Comparison of ENCODE assay signal across 2 cellular contexts in the genomic region with DNA sequence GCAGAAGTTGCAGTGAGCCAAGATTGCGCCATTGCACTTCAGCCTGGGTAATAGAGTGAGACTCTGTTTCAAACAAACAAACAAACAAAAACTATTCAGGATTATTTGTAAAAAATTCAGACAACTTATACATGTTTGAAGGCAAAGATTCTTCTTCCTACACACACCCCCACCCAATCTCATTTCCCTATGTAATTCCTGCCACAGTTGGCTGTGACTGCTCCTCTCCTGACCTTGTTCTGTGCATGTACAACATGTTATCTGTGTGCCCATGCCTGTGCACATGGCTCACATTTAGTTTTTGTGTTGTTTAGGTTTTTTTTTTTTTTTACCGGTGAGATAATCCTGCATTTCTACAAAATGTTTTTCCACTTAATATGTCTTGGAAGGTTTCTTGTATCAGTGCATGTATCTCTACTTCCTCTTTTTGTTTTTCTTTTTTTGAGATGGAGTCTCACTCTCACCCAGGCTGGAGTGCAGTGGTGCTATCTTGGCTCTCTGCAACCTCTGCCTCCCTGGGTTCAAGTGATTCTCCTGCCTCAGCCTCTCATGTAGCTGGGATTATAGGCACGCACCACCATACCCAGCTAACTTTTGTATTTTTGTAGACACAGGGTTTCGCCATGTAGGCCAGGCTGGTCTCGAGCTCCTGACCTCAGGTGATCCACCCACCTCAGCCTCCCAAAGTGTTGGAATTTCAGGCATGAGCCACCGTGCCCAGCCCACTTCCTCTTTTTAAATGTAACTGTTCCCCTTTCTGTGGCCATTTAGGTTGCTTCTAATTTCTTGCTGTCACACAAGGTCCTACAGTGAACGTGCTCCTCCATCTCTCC.
TF ChIP-seq lines count a peak whose summit lies in the region.

No MANE protein-coding gene starts in this region.

TF ChIP-seq in A549, 52 proteins besides CTCF, POLR2A, EP300 and RAD21:
- TF ChIP-seq BHLHE40 (IDR thresholded peaks at IDR 0.05; ENCODE audit: low read depth, low read length) (no peak), HES2 (IDR thresholded peaks at IDR 0.05) (no peak), POLR2AphosphoS2 (conservative IDR thresholded peaks at IDR 0.05; ENCODE audit: low read length) (no peak), ZSCAN20 (CRISPR knock-in tag; IDR thresholded peaks at IDR 0.05) (no peak)

TF ChIP-seq in HCT116, 20 proteins besides CTCF, POLR2A, EP300 and RAD21:
- TF ChIP-seq JUND (IDR thresholded peaks at IDR 0.05) (no peak), SRF (IDR thresholded peaks at IDR 0.05; ENCODE audit: low read depth) (no peak), POLR2AphosphoS5 (IDR thresholded peaks at IDR 0.05; ENCODE audit: low read depth, low read length) (no peak), CEBPB (IDR thresholded peaks at IDR 0.05; ENCODE audit: low read depth) (no peak), CBX3 (IDR thresholded peaks at IDR 0.05; ENCODE audit: low read depth) (no peak), FOSL1 (IDR thresholded peaks at IDR 0.05; ENCODE audit: low read depth) (no peak), MAX (IDR thresholded peaks at IDR 0.05) (no peak), ELF1 (IDR thresholded peaks at IDR 0.05; ENCODE audit: borderline replicate concordance, low read depth) (no peak), EGR1 (IDR thresholded peaks at IDR 0.05; ENCODE audit: low read depth) (no peak), EZH2 (IDR thresholded peaks at IDR 0.05) (no peak), EZH2phosphoT487 (IDR thresholded peaks at IDR 0.05; ENCODE audit: borderline replicate concordance) (no peak)
- TF ChIP-seq, protein P1, sequence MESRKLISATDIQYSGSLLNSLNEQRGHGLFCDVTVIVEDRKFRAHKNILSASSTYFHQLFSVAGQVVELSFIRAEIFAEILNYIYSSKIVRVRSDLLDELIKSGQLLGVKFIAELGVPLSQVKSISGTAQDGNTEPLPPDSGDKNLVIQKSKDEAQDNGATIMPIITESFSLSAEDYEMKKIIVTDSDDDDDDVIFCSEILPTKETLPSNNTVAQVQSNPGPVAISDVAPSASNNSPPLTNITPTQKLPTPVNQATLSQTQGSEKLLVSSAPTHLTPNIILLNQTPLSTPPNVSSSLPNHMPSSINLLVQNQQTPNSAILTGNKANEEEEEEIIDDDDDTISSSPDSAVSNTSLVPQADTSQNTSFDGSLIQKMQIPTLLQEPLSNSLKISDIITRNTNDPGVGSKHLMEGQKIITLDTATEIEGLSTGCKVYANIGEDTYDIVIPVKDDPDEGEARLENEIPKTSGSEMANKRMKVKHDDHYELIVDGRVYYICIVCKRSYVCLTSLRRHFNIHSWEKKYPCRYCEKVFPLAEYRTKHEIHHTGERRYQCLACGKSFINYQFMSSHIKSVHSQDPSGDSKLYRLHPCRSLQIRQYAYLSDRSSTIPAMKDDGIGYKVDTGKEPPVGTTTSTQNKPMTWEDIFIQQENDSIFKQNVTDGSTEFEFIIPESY (IDR thresholded peaks at IDR 0.05; ENCODE audit: extremely low read depth, insufficient replicate concordance, low read length) = no peak
TF ChIP-seq in HCT116: peak in this region for 0.
